8 cellular contexts compared by ENCODE assay signal in genomic region chr19:7637374-7638256, GRCh38. TPM values are rescaled to one million over a fixed set of nuclear protein-coding genes. Genes with fewer than 3 reads are reported as not detected.
DNase-seq lines count a peak whose midpoint lies in the region; ATAC-seq and TF ChIP-seq lines count a peak whose summit lies in the region.

No MANE protein-coding gene starts in this region.

- H3K36me3 Mint-ChIP-seq in endothelial cell (ENCODE audit: low read depth, unreplicated experiment) (peaks cover 10% of the 10 kb centered on the region), natural killer cell (no peaks in the 10 kb centered on the region)

- TF ChIP-seq CTCF in AG09309 (IDR thresholded peaks at IDR 0.05; ENCODE audit: control insufficient read depth, insufficient read depth, low read depth, low read length, missing control alignments) = no peak
- TF ChIP-seq CTCF in Peyer's patch (IDR thresholded peaks at IDR 0.05) = no peak
- no peak for TF ChIP-seq CTCF in endothelial cell (IDR thresholded peaks at IDR 0.05; ENCODE audit: unreplicated experiment)
- TF ChIP-seq CTCF in natural killer cell (IDR thresholded peaks at IDR 0.05) = no peak

- H3K4me3 Mint-ChIP-seq in endothelial cell (ENCODE audit: unreplicated experiment) (peak overlapping the region; percentile 80), natural killer cell (peak overlapping the region; percentile 88)

- no peak for TF ChIP-seq POLR2A in Peyer's patch (IDR thresholded peaks at IDR 0.05)

- H3K4me1 ChIP-seq in Peyer's patch = peaks cover 0 to 11% (median 5%) of the 10 kb centered on the region in 4 donors

- H3K4me3 ChIP-seq in AG09309 (ENCODE audit: control insufficient read depth, low read depth, low read length) = peak overlapping the region; percentile 4
- H3K4me3 ChIP-seq in Peyer's patch = peak overlapping the region; percentile 62 to 91 (median 72)

- intact Hi-C loops in natural killer cell (cut with micrococcal nuclease) = loop anchor here (10.0 kb wide), 1 partner anchor 47 kb away; the partner anchor contains the start of gene TRAPPC5

- peak overlapping the region; percentile 84 to 89 (median 88) for H3K27ac ChIP-seq in Peyer's patch

- no peak for DNase-seq in AG09309 (ENCODE audit: low read depth)
- DNase-seq in Peyer's patch = peak; percentile 28 to 74 (median 72)
- DNase-seq in endothelial cell (ENCODE audit: low spot score) = no peak
- DNase-seq in natural killer cell = no peak
- DNase-seq in NCI-H526 (lab: John Stamatoyannopoulos, UW) = no peak
- DNase-seq in COR-L47 (lab: John Stamatoyannopoulos, UW) = no peak
- no peak for DNase-seq in H4 (ENCODE audit: low spot score)

- H3K27me3 Mint-ChIP-seq in endothelial cell (ENCODE audit: unreplicated experiment) (peaks cover 18% of the 10 kb centered on the region), natural killer cell (ENCODE audit: low read depth in 2 of 2) (no peaks in the 10 kb centered on the region)

- no peaks in the 10 kb centered on the region for H3K4me1 Mint-ChIP-seq in endothelial cell (ENCODE audit: unreplicated experiment)
- H3K4me1 Mint-ChIP-seq in natural killer cell = peaks cover 14 to 50% of the 10 kb centered on the region in 2 donors

- H3K27ac Mint-ChIP-seq in endothelial cell (ENCODE audit: unreplicated experiment) = no peak overlapping the region
- peak overlapping the region; percentile 84 to 94 for H3K27ac Mint-ChIP-seq in natural killer cell

- H3K9me3 ChIP-seq in Peyer's patch = no peaks in the 10 kb centered on the region

- H3K27me3 ChIP-seq in Peyer's patch = no peaks in the 10 kb centered on the region

- H3K9me3 Mint-ChIP-seq in endothelial cell (ENCODE audit: unreplicated experiment) = no peaks in the 10 kb centered on the region
- peaks cover 0 to 2% of the 10 kb centered on the region in 2 donors for H3K9me3 Mint-ChIP-seq in natural killer cell

- ATAC-seq in GM21390 (IDR thresholded peaks at IDR 0.05; ENCODE audit: unreplicated experiment) (peak; percentile 24), natural killer cell (peak; percentile 23 to 60 (median 27))

- H3K36me3 ChIP-seq in Peyer's patch = peaks cover 0 to 17% (median 0%) of the 10 kb centered on the region in 3 donors

RNA-seq across cellular contexts. Expression of gene STXBP2, which starts 0.7 kb away (rescaled TPM):
- total RNA-seq in Peyer's patch = 100 to 1,000 TPM; 117 to 245 (median 199) TPM
- total RNA-seq in endothelial cell (ENCODE audit: unreplicated experiment) = 42.2 TPM
- 100 to 1,000 TPM; 366 to 409 (median 384) TPM for total RNA-seq in natural killer cell
- total RNA-seq in H4 (2014; rRNA removed; shearing (Covaris generic)) = 2.5 and 3.1 TPM in 2 replicates

RNA-seq across cellular contexts. Expression of gene PCP2, which starts 4.1 kb away (rescaled TPM):
- total RNA-seq in Peyer's patch (10 to 100 TPM in 1 of 4 donors, 1 to 10 TPM in 2, not detected in 1; 2.3 to 13.4 (median 7.8) TPM), endothelial cell (ENCODE audit: unreplicated experiment) (not detected), natural killer cell (1 to 10 TPM; 5.4 to 8.4 (median 7.7) TPM)
- not detected in 2 replicates for total RNA-seq in H4 (2014; rRNA removed; shearing (Covaris generic))

RNA-seq across cellular contexts. Expression of gene PET100, which starts 8.0 kb away (rescaled TPM):
- 100 to 1,000 TPM in 1 of 4 donors, 10 to 100 TPM in 3; 12.6 to 102 (median 14.5) TPM for total RNA-seq in Peyer's patch
- total RNA-seq in endothelial cell (ENCODE audit: unreplicated experiment) = 122 TPM
- 100 to 1,000 TPM in 2 of 3 donors, 10 to 100 TPM in 1; 92.0 to 139 (median 106) TPM for total RNA-seq in natural killer cell
- total RNA-seq in H4 (2014; rRNA removed; shearing (Covaris generic)) = 65.7 and 67.1 TPM in 2 replicates

RNA-seq across cellular contexts. Expression of gene XAB2, which starts 8.3 kb away (rescaled TPM):
- total RNA-seq in Peyer's patch (10 to 100 TPM; 26.6 to 61.9 (median 33.7) TPM), endothelial cell (ENCODE audit: unreplicated experiment) (46.1 TPM), natural killer cell (10 to 100 TPM; 60.2 to 70.8 (median 67.7) TPM)
- total RNA-seq in H4 (2014; rRNA removed; shearing (Covaris generic)) = 25.0 and 26.7 TPM in 2 replicates

RNA-seq across cellular contexts. Expression of gene RETN, which starts 31.2 kb away (rescaled TPM):
- not detected for total RNA-seq in Peyer's patch
- total RNA-seq in endothelial cell (ENCODE audit: unreplicated experiment) = not detected
- total RNA-seq in natural killer cell = 1 to 10 TPM in 1 of 3 donors, not detected in 2; 3.8 TPM
- total RNA-seq in H4 (2014; rRNA removed; shearing (Covaris generic)) = not detected in 2 replicates

Comparison
In these comparisons a context has a peak if more than half of its experiments do, and no peak if none do; other contexts are left out.
1. DNase-seq: peak in Peyer's patch (3 of 3); none in AG09309 (single experiment), endothelial cell (single experiment), natural killer cell (single experiment), NCI-H526 (0 of 2), COR-L47 (single experiment) and H4 (single experiment).
2. RNA of gene STXBP2, which starts 0.7 kb away (total RNA-seq): 366 to 409 TPM in natural killer cell, 117 to 245 TPM in Peyer's patch and 42.2 TPM in endothelial cell (single experiment); 2.5 to 3.1 TPM in H4; every median in the first group is over 10 times any median in the second.